In genomic region chr22:36123673-36124630, GRCh38 we compare ENCODE assay signal across 8 cellular contexts. TPM values are rescaled to one million over a fixed set of nuclear protein-coding genes. Genes with fewer than 3 reads are reported as not detected.
DNase-seq lines count a peak whose midpoint lies in the region; ATAC-seq and TF ChIP-seq lines count a peak whose summit lies in the region.

No MANE protein-coding gene starts in this region.

- DNase-seq in COLO668 (lab: John Stamatoyannopoulos, UW; ENCODE audit: unreplicated experiment) (peak; percentile 96), RWPE1 (ENCODE audit: low spot score) (peak; percentile 79), fibroblast of peridontal ligament (ENCODE audit: extremely low read depth) (peak; percentile 94)
- DNase-seq in natural killer cell treated with Interleukin-12 subunit alpha and Interleukin-12 subunit beta and Interleukin-15 and Interleukin-18, amount 100 ng/mL, for 72 hours (ENCODE audit: low spot score): peak; percentile 92
- peak; percentile 85 for DNase-seq in stimulated activated naive B cell treated with anti-CD40 and anti-IgM and Interleukin-4, amounts not matched to agents 10 μg/mL and 1 μg/mL and 100 μg/mL, for 72 hours

- H3K27me3 ChIP-seq in Loucy (ENCODE audit: insufficient read depth, low read length, poor library complexity, severe bottlenecking): no peaks in the 10 kb centered on the region

- TF ChIP-seq CTCF in Loucy (conservative IDR thresholded peaks at IDR 0.05; ENCODE audit: low read length): peak; percentile 95
- TF ChIP-seq CTCF in RWPE1 (conservative IDR thresholded peaks at IDR 0.05; ENCODE audit: low read depth): peak; percentile 97

- H3K4me1 ChIP-seq in Loucy (ENCODE audit: insufficient read depth, low read length, poor library complexity, severe bottlenecking): no peaks in the 10 kb centered on the region

- no peaks in the 10 kb centered on the region for H3K4me1 Mint-ChIP-seq in activated T-helper 17 cell treated with anti-CD3 and anti-CD28 coated beads, Interleukin-2, amount 50 U/mL, for 72 hours
- peaks cover 10 to 14% of the 10 kb centered on the region in 2 donors for H3K4me1 Mint-ChIP-seq in natural killer cell treated with Interleukin-12 subunit alpha and Interleukin-12 subunit beta and Interleukin-15 and Interleukin-18, amount 100 ng/mL, for 72 hours (ENCODE audit: low read depth in 2 of 2)
- H3K4me1 Mint-ChIP-seq in stimulated activated naive B cell treated with anti-CD40 and anti-IgM and Interleukin-4, amounts not matched to agents 10 μg/mL and 1 μg/mL and 100 μg/mL, for 72 hours: peaks cover 2 to 17% of the 10 kb centered on the region in 2 donors

- no peaks in the 10 kb centered on the region for H3K27me3 Mint-ChIP-seq in activated T-helper 17 cell treated with anti-CD3 and anti-CD28 coated beads, Interleukin-2, amount 50 U/mL, for 72 hours
- H3K27me3 Mint-ChIP-seq in natural killer cell treated with Interleukin-12 subunit alpha and Interleukin-12 subunit beta and Interleukin-15 and Interleukin-18, amount 100 ng/mL, for 72 hours: peaks cover 0 to 5% of the 10 kb centered on the region in 2 donors
- peaks cover 17 to 23% of the 10 kb centered on the region in 2 donors for H3K27me3 Mint-ChIP-seq in stimulated activated naive B cell treated with anti-CD40 and anti-IgM and Interleukin-4, amounts not matched to agents 10 μg/mL and 1 μg/mL and 100 μg/mL, for 72 hours

- H3K4me2 ChIP-seq in Loucy (ENCODE audit: low read depth, low read length, poor library complexity, severe bottlenecking): peak overlapping the region; percentile 51

- H4K20me1 ChIP-seq in Loucy (ENCODE audit: insufficient read depth, low read length, poor library complexity, severe bottlenecking): no peaks in the 10 kb centered on the region

- peak overlapping the region; percentile 59 for H3K9ac ChIP-seq in Loucy (ENCODE audit: low read depth, low read length, poor library complexity, severe bottlenecking)

- peak; percentile 59 for ATAC-seq in GM21526 (IDR thresholded peaks at IDR 0.05; ENCODE audit: low FRiP score, unreplicated experiment)
- ATAC-seq in activated T-helper 17 cell treated with anti-CD3 and anti-CD28 coated beads, Interleukin-2, amount 50 U/mL, for 72 hours (replicated peaks): peak; percentile 99
- peak; percentile 98 to 99 for ATAC-seq in natural killer cell treated with Interleukin-12 subunit alpha and Interleukin-12 subunit beta and Interleukin-15 and Interleukin-18, amount 100 ng/mL, for 72 hours
- peak; percentile 99 for ATAC-seq in stimulated activated naive B cell treated with anti-CD40 and anti-IgM and Interleukin-4, amounts not matched to agents 10 μg/mL and 1 μg/mL and 100 μg/mL, for 72 hours (replicated peaks)

- peak overlapping the region; percentile 94 for H2AFZ ChIP-seq in Loucy (ENCODE audit: low read length)

- peak overlapping the region; percentile 48 for H3K4me3 ChIP-seq in Loucy (ENCODE audit: low read length, poor library complexity, severe bottlenecking)

- H3K9me2 ChIP-seq in Loucy (replicated peaks; ENCODE audit: low read depth, low read length): no peaks in the 10 kb centered on the region

- CTCF ChIA-PET in RWPE1 (lab: Yijun Ruan, JAX): interaction anchor here (0.6 to 1.4 kb wide), 11 partner anchors 9 to 492 kb away, joined by 3 to 12 read pairs (median 3); no protein-coding TSS in a partner anchor

- H3K4me3 Mint-ChIP-seq in activated T-helper 17 cell treated with anti-CD3 and anti-CD28 coated beads, Interleukin-2, amount 50 U/mL, for 72 hours: peak overlapping the region; percentile 67
- peak overlapping the region; percentile 63 for H3K4me3 Mint-ChIP-seq in natural killer cell treated with Interleukin-12 subunit alpha and Interleukin-12 subunit beta and Interleukin-15 and Interleukin-18, amount 100 ng/mL, for 72 hours
- H3K4me3 Mint-ChIP-seq in stimulated activated naive B cell treated with anti-CD40 and anti-IgM and Interleukin-4, amounts not matched to agents 10 μg/mL and 1 μg/mL and 100 μg/mL, for 72 hours: peak overlapping the region; percentile 77

- no peaks in the 10 kb centered on the region for H3K9me3 Mint-ChIP-seq in activated T-helper 17 cell treated with anti-CD3 and anti-CD28 coated beads, Interleukin-2, amount 50 U/mL, for 72 hours
- H3K9me3 Mint-ChIP-seq in natural killer cell treated with Interleukin-12 subunit alpha and Interleukin-12 subunit beta and Interleukin-15 and Interleukin-18, amount 100 ng/mL, for 72 hours: no peaks in the 10 kb centered on the region
- H3K9me3 Mint-ChIP-seq in stimulated activated naive B cell treated with anti-CD40 and anti-IgM and Interleukin-4, amounts not matched to agents 10 μg/mL and 1 μg/mL and 100 μg/mL, for 72 hours: no peaks in the 10 kb centered on the region

- H3F3A ChIP-seq in Loucy (ENCODE audit: low read depth): 0 out of 2 replicates have a peak, but pooled peaks cover 5% of the 10 kb centered on the region

- H3K79me2 ChIP-seq in Loucy (ENCODE audit: insufficient read depth, low read length): no peaks in the 10 kb centered on the region

- no peaks in the 10 kb centered on the region for H3K36me3 ChIP-seq in Loucy (ENCODE audit: insufficient read depth, low read length)

- no peaks in the 10 kb centered on the region for H3K9me3 ChIP-seq in Loucy (ENCODE audit: insufficient read depth, low read depth, low read length)

- POLR2A ChIA-PET in RWPE1 (lab: Yijun Ruan, JAX; ENCODE audit: low non-redundant PET): no interaction called here

- H3K27ac ChIP-seq in RWPE1: peak overlapping the region; percentile 72

- no peaks in the 10 kb centered on the region for H3K36me3 Mint-ChIP-seq in activated T-helper 17 cell treated with anti-CD3 and anti-CD28 coated beads, Interleukin-2, amount 50 U/mL, for 72 hours (ENCODE audit: low read depth)
- H3K36me3 Mint-ChIP-seq in natural killer cell treated with Interleukin-12 subunit alpha and Interleukin-12 subunit beta and Interleukin-15 and Interleukin-18, amount 100 ng/mL, for 72 hours: no peaks in the 10 kb centered on the region
- H3K36me3 Mint-ChIP-seq in stimulated activated naive B cell treated with anti-CD40 and anti-IgM and Interleukin-4, amounts not matched to agents 10 μg/mL and 1 μg/mL and 100 μg/mL, for 72 hours: no peaks in the 10 kb centered on the region

- peak overlapping the region; percentile 87 for H3K27ac Mint-ChIP-seq in activated T-helper 17 cell treated with anti-CD3 and anti-CD28 coated beads, Interleukin-2, amount 50 U/mL, for 72 hours
- H3K27ac Mint-ChIP-seq in natural killer cell treated with Interleukin-12 subunit alpha and Interleukin-12 subunit beta and Interleukin-15 and Interleukin-18, amount 100 ng/mL, for 72 hours: peak overlapping the region; percentile 5 to 88
- peak overlapping the region; percentile 92 for H3K27ac Mint-ChIP-seq in stimulated activated naive B cell treated with anti-CD40 and anti-IgM and Interleukin-4, amounts not matched to agents 10 μg/mL and 1 μg/mL and 100 μg/mL, for 72 hours

RNA-seq across cellular contexts. Expression of gene APOL3, which starts 36.6 kb away (rescaled TPM):
- total RNA-seq in activated T-helper 17 cell treated with anti-CD3 and anti-CD28 coated beads, Interleukin-2, amount 50 U/mL, for 72 hours: 100 to 1,000 TPM in 1 of 2 donors, 10 to 100 TPM in 1; 99.3 to 118 TPM
- 100 to 1,000 TPM in 1 of 2 donors, 10 to 100 TPM in 1; 79.8 to 169 TPM for total RNA-seq in natural killer cell treated with Interleukin-12 subunit alpha and Interleukin-12 subunit beta and Interleukin-15 and Interleukin-18, amount 100 ng/mL, for 72 hours

Comparison
In these comparisons a context has a peak if more than half of its experiments do, and no peak if none do; other contexts are left out.
1. Peak in every context shown above with its lines: DNase-seq, ATAC-seq, H3K4me3 ChIP-seq and H3K27ac ChIP-seq.